1 cellular context compared by ENCODE assay signal in genomic region chr7:12826079-12826478, GRCh38.
TF ChIP-seq lines count a peak whose summit lies in the region.

No MANE protein-coding gene starts in this region.

TF ChIP-seq in K562, 482 proteins besides CTCF, POLR2A, EP300 and RAD21 (continued from another document):
- no peak for TF ChIP-seq THAP12 (CRISPR knock-in tag; IDR thresholded peaks at IDR 0.05)
- TF ChIP-seq ZNF165 (CRISPR knock-in tag; IDR thresholded peaks at IDR 0.05; ENCODE audit: borderline replicate concordance) = no peak
- no peak for TF ChIP-seq FIP1L1 (IDR thresholded peaks at IDR 0.05; ENCODE audit: low read depth, low read length, poor library complexity, severe bottlenecking)
- TF ChIP-seq ZC3H4 (CRISPR knock-in tag; IDR thresholded peaks at IDR 0.05; ENCODE audit: borderline replicate concordance) = no peak
- no peak for TF ChIP-seq KAT7 (CRISPR knock-in tag; IDR thresholded peaks at IDR 0.05; ENCODE audit: borderline replicate concordance)
- no peak for TF ChIP-seq NR1H2 (CRISPR knock-in tag; IDR thresholded peaks at IDR 0.05)
- TF ChIP-seq GATAD2A (IDR thresholded peaks at IDR 0.05) = no peak
- no peak for TF ChIP-seq ZNF444 (CRISPR knock-in tag; IDR thresholded peaks at IDR 0.05)
- TF ChIP-seq FOS (IDR thresholded peaks at IDR 0.05; ENCODE audit: extremely low read depth, insufficient read length) = no peak
- TF ChIP-seq ZNF146 (CRISPR knock-in tag; IDR thresholded peaks at IDR 0.05; ENCODE audit: unreplicated experiment) = no peak
- no peak for TF ChIP-seq AFF1 (IDR thresholded peaks at IDR 0.05; ENCODE audit: low read depth in 1 of 2, partially characterized antibody in 2 of 2)
- no peak for TF ChIP-seq ZNF445 (CRISPR knock-in tag; IDR thresholded peaks at IDR 0.05; ENCODE audit: low read depth)
- no peak for TF ChIP-seq NR2F6 (CRISPR knock-in tag; IDR thresholded peaks at IDR 0.05)
- peak; percentile 69 to 72 for TF ChIP-seq TRIM24 (IDR thresholded peaks at IDR 0.05)
- TF ChIP-seq CHD4 (IDR thresholded peaks at IDR 0.05; ENCODE audit: insufficient read depth, insufficient replicate concordance, low read depth, low read length, poor library complexity, severe bottlenecking) = no peak
- TF ChIP-seq SIN3B (IDR thresholded peaks at IDR 0.05; ENCODE audit: low read depth) = no peak
- TF ChIP-seq SMAD4 (CRISPR knock-in tag; conservative IDR thresholded peaks at IDR 0.05) = 0 out of 2 replicates have a peak, but pooled peaks have one; percentile 20
- no peak for TF ChIP-seq MIER1 (IDR thresholded peaks at IDR 0.05; ENCODE audit: low read depth)
- TF ChIP-seq MEIS2 (IDR thresholded peaks at IDR 0.05; ENCODE audit: partially characterized antibody) = peak; percentile 25
- no peak for TF ChIP-seq ZNF41 (CRISPR knock-in tag; conservative IDR thresholded peaks at IDR 0.05)
- TF ChIP-seq CBFA2T3 (IDR thresholded peaks at IDR 0.05) = peak; percentile 57
- no peak for TF ChIP-seq ZBTB1 (CRISPR knock-in tag; IDR thresholded peaks at IDR 0.05; ENCODE audit: borderline replicate concordance, low read depth)
- TF ChIP-seq GATA2 (CRISPR knock-in tag; IDR thresholded peaks at IDR 0.05) = no peak
- TF ChIP-seq ZNF583 (CRISPR knock-in tag; IDR thresholded peaks at IDR 0.05) = no peak
- TF ChIP-seq GATAD2B (IDR thresholded peaks at IDR 0.05; ENCODE audit: borderline replicate concordance) = no peak
- no peak for TF ChIP-seq ZNF133 (CRISPR knock-in tag; IDR thresholded peaks at IDR 0.05)
- TF ChIP-seq THRAP3 (IDR thresholded peaks at IDR 0.05; ENCODE audit: borderline replicate concordance) = no peak
- TF ChIP-seq CBFA2T2 (conservative IDR thresholded peaks at IDR 0.05) = no peak
